ENCODE assay signal across 27 cellular contexts in genomic region chr10:75640803-75641202, GRCh38.
"Had no signal": no experiment of that assay in that cellular context is flagged by ENCODE, and none has a peak within 500 bp of the region (broad histone marks: within the 10 kb centered on the region; RNA-seq: fewer than 3 reads in every experiment).

No MANE protein-coding gene starts in this region.

- H3K4me3 ChIP-seq: dorsolateral prefrontal cortex, gastrocnemius medialis, right lobe of liver, testis, vagina had no signal

- DNase-seq: activated CD8-positive, alpha-beta T cell treated with anti-CD3 and anti-CD28 coated beads, Interleukin-2, amount 10 ng/mL, durations not matched to agents 7 days and 5 days; activated naive CD4-positive, alpha-beta T cell; activated T-cell treated with anti-CD3 and anti-CD28 coated beads for 4 hours; activated T-cell treated with anti-CD3 and anti-CD28 coated beads, Interleukin-2, amount 50 U/mL, for 72 hours; dorsolateral prefrontal cortex; effector memory CD4-positive, alpha-beta T cell; gastrocnemius medialis; glutamatergic neuron; mammary epithelial cell; midbrain; right lobe of liver; stimulated activated CD4-positive, alpha-beta T cell treated with anti-CD3 and anti-CD28 coated beads, Interleukin-12 subunit alpha, Interleukin-12 subunit beta, amount 100 ng/mL, for 4 hours; stimulated activated CD4-positive, alpha-beta T cell treated with anti-CD3 and anti-CD28 coated beads, Interleukin-4, amount 100 ng/mL, for 1 hour; stimulated activated naive CD8-positive, alpha-beta T cell treated with anti-CD3 and anti-CD28 coated beads, Interleukin-15, Interleukin-2, amounts not matched to agents 100 U/mL and 50 U/mL, for 24 hours; T-helper 2 cell; testis; trophoblast cell had no signal

- H3K4me1 ChIP-seq: gastrocnemius medialis, testis, vagina had no signal

- ATAC-seq: activated CD8-positive, alpha-beta T cell treated with anti-CD3 and anti-CD28 coated beads, Interleukin-2, amount 10 ng/mL, durations not matched to agents 7 days and 5 days; activated naive CD4-positive, alpha-beta T cell treated with anti-CD3 and anti-CD28 coated beads, Interleukin-2, amount 50 U/mL, for 72 hours; activated T-cell treated with anti-CD3 and anti-CD28 coated beads, Interleukin-2, amount 50 U/mL, for 72 hours; gastrocnemius medialis; left lobe of liver; stimulated activated naive CD8-positive, alpha-beta T cell treated with anti-CD3 and anti-CD28 coated beads, Interleukin-15, Interleukin-2, amounts not matched to agents 100 U/mL and 50 U/mL, for 24 hours; WTC11 had no signal

- H3K27ac ChIP-seq: dorsolateral prefrontal cortex, gastrocnemius medialis, neutrophil, right lobe of liver, testis, vagina had no signal

- H3K4me1 Mint-ChIP-seq: central memory CD8-positive, alpha-beta T cell; WTC11 had no signal

- H3K36me3 Mint-ChIP-seq: activated naive CD4-positive, alpha-beta T cell treated with anti-CD3 and anti-CD28 coated beads, Interleukin-2, amount 50 U/mL, for 72 hours; WTC11 had no signal

- H3K4me3 Mint-ChIP-seq: activated CD8-positive, alpha-beta T cell treated with anti-CD3 and anti-CD28 coated beads, Interleukin-2, amount 10 ng/mL, durations not matched to agents 7 days and 5 days; activated T-cell treated with anti-CD3 and anti-CD28 coated beads, Interleukin-2, amount 50 U/mL, for 72 hours; central memory CD8-positive, alpha-beta T cell; nephron; WTC11 had no signal

- FAIRE-seq: bronchial epithelial cell, keratinocyte had no signal

- H3K9me3 Mint-ChIP-seq: activated naive CD4-positive, alpha-beta T cell treated with anti-CD3 and anti-CD28 coated beads, Interleukin-2, amount 50 U/mL, for 72 hours; activated T-cell treated with anti-CD3 and anti-CD28 coated beads, Interleukin-2, amount 50 U/mL, for 72 hours; central memory CD8-positive, alpha-beta T cell; nephron; WTC11 had no signal

- H3K36me3 ChIP-seq: gastrocnemius medialis, neutrophil, right lobe of liver, vagina had no signal

- H3K9me3 ChIP-seq: gastrocnemius medialis, neutrophil, right lobe of liver, testis, vagina had no signal

- H3K27ac Mint-ChIP-seq: activated CD8-positive, alpha-beta T cell treated with anti-CD3 and anti-CD28 coated beads, Interleukin-2, amount 10 ng/mL, durations not matched to agents 7 days and 5 days; activated naive CD4-positive, alpha-beta T cell treated with anti-CD3 and anti-CD28 coated beads, Interleukin-2, amount 50 U/mL, for 72 hours; activated T-cell treated with anti-CD3 and anti-CD28 coated beads, Interleukin-2, amount 50 U/mL, for 72 hours; progenitor cell of endocrine pancreas; WTC11 had no signal

- H3K27me3 ChIP-seq: neutrophil, right lobe of liver, testis, vagina had no signal
